ENCODE assay signal across 15 cellular contexts in the genomic region with DNA sequence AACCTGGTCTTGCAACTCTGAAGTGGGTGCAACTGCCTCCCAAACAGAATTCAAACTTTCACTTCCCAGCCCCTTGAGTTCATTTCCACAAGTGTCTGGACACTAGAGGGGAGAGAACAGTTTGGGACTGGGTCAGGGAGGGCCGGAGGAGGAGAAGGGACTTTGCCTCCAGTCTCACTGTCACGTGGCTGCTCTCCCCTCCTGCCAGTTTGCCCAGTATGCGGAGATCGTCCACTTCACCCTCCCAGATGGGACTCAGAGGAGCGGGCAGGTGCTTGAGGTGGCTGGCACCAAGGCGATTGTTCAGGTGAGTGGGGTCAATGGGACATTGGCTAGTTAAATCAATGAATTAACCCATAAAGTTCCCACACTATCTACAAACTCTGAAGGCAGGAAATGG. TPM values are rescaled to one million over a fixed set of nuclear protein-coding genes. Genes with fewer than 3 reads are reported as not detected.
"Had no signal": no experiment of that assay in that cellular context is flagged by ENCODE, and none has a peak within 500 bp of the region (broad histone marks: within the 10 kb centered on the region; RNA-seq: fewer than 3 reads in every experiment).

No MANE protein-coding gene starts in this region.

- H3K4me3 Mint-ChIP-seq: activated T-helper 17 cell treated with anti-CD3 and anti-CD28 coated beads, Interleukin-2, amount 50 U/mL, for 72 hours; central memory CD8-positive, alpha-beta T cell; memory B cell; T-helper 1 cell treated with Interleukin-12 subunit alpha and Interleukin-12 subunit beta and Interleukin-4 antibody, amounts not matched to agents 30 μg/mL and 1 μg/mL, for 36 hours had no signal

- H3K27ac ChIP-seq: adrenal gland, ovary, transverse colon had no signal

- H3K36me3 Mint-ChIP-seq: memory B cell had no signal

- H3K27ac Mint-ChIP-seq: activated T-helper 17 cell treated with anti-CD3 and anti-CD28 coated beads, Interleukin-2, amount 50 U/mL, for 72 hours; memory B cell; T-helper 1 cell treated with Interleukin-12 subunit alpha and Interleukin-12 subunit beta and Interleukin-4 antibody, amounts not matched to agents 30 μg/mL and 1 μg/mL, for 36 hours had no signal

- H3K36me3 ChIP-seq: adrenal gland, ovary, transverse colon had no signal

- H3K4me3 ChIP-seq: adrenal gland, ovary, transverse colon had no signal

- H3K4me1 Mint-ChIP-seq: activated T-helper 17 cell treated with anti-CD3 and anti-CD28 coated beads, Interleukin-2, amount 50 U/mL, for 72 hours had no signal

- H3K9me3 ChIP-seq: adrenal gland, ovary, transverse colon had no signal

- DNase-seq: activated CD4-positive, CD25-positive, alpha-beta regulatory T cell; activated naive CD4-positive, alpha-beta T cell treated with anti-CD3 and anti-CD28 coated beads, Interleukin-2, amount 50 U/mL, for 16 hours; stimulated activated CD4-positive, alpha-beta T cell treated with anti-CD3 and anti-CD28 coated beads, Interleukin-4, amount 100 ng/mL, for 1 hour; transverse colon had no signal

- H3K27me3 ChIP-seq: ovary had no signal

- H3K9me3 Mint-ChIP-seq: activated T-helper 17 cell treated with anti-CD3 and anti-CD28 coated beads, Interleukin-2, amount 50 U/mL, for 72 hours; central memory CD8-positive, alpha-beta T cell; memory B cell; T-helper 1 cell treated with Interleukin-12 subunit alpha and Interleukin-12 subunit beta and Interleukin-4 antibody, amounts not matched to agents 30 μg/mL and 1 μg/mL, for 36 hours had no signal

- ATAC-seq: activated T-helper 17 cell treated with anti-CD3 and anti-CD28 coated beads, Interleukin-2, amount 50 U/mL, for 72 hours; esophagus mucosa; SK-N-SH treated with all-trans-retinoic acid at 6 μM for 48 hours had no signal

- H3K4me1 ChIP-seq: adrenal gland, transverse colon had no signal

RNA-seq across cellular contexts. Expression of a gene that starts 20.6 kb away (rescaled TPM):
- polyA plus RNA-seq: neural cell had no signal

RNA-seq across cellular contexts. Expression of a gene that starts 22.1 kb away (rescaled TPM):
- total RNA-seq: activated T-helper 17 cell treated with anti-CD3 and anti-CD28 coated beads, Interleukin-2, amount 50 U/mL, for 72 hours; dermis microvascular lymphatic vessel endothelial cell; fibroblast of villous mesenchyme; transverse colon had no signal

RNA-seq across cellular contexts. Expression of a gene that starts 57.5 kb away (rescaled TPM):
- total RNA-seq: activated T-helper 17 cell treated with anti-CD3 and anti-CD28 coated beads, Interleukin-2, amount 50 U/mL, for 72 hours; dermis microvascular lymphatic vessel endothelial cell; transverse colon had no signal
